ENCODE assay signal across 14 cellular contexts in genomic region chr3:16864610-16865313, GRCh38. TPM values are rescaled to one million over a fixed set of nuclear protein-coding genes. Genes with fewer than 3 reads are reported as not detected.
A peak's percentile ranks its signal among the peaks of the same experiment; 100 is the strongest.
DNase-seq lines count a peak whose midpoint lies in the region; TF ChIP-seq lines count a peak whose summit lies in the region.
"Had no signal": no experiment of that assay in that cellular context is flagged by ENCODE, and none has a peak within 500 bp of the region (broad histone marks: within the 10 kb centered on the region; RNA-seq: fewer than 3 reads in every experiment).

No MANE protein-coding gene starts in this region.

- H3K27ac ChIP-seq in SK-N-SH (ENCODE audit: low read depth in 2 of 2, low read length in 1 of 2) = peak overlapping the region in 1 of 2 experiments; percentile 64; a peak in 2 of 4 replicates
- H3K27ac ChIP-seq in substantia nigra (ENCODE audit: low read depth, low read length, poor library complexity, severe bottlenecking) = no peak overlapping the region
- H3K27ac ChIP-seq: right lobe of liver had no signal

- no peaks in the 10 kb centered on the region for H3K9me2 ChIP-seq in SK-N-SH

- WGBS in SK-N-SH (ENCODE audit: low lambda C conversion rate) = 53% methylated on average over 5 of the region's 5 CpGs

- no peak overlapping the region for H3K4me2 ChIP-seq in SK-N-SH

- 0 out of 2 replicates have a peak, but pooled peaks cover 3% of the 10 kb centered on the region for H3K9me3 ChIP-seq in SK-N-SH
- H3K9me3 ChIP-seq: right lobe of liver had no signal

- CTCF ChIA-PET in SK-N-SH (lab: Yijun Ruan, JAX) = no interaction called here

- no peaks in the 10 kb centered on the region for H3K79me2 ChIP-seq in SK-N-SH (ENCODE audit: insufficient read depth)

- H3K4me3 ChIP-seq in SK-N-SH (ENCODE audit: low read depth in 2 of 2, low read length in 1 of 2) = no peak overlapping the region
- H3K4me3 ChIP-seq in fibroblast of mammary gland (ENCODE audit: control insufficient read depth, low read depth, low read length) = no peak overlapping the region
- H3K4me3 ChIP-seq: right lobe of liver had no signal

- no peak for TF ChIP-seq EP300 in SK-N-SH (IDR thresholded peaks at IDR 0.05; ENCODE audit: borderline replicate concordance in 1 of 2, low read depth in 1 of 2, low read length in 1 of 2)

- H3K27me3 ChIP-seq in SK-N-SH (ENCODE audit: insufficient read depth) = no peaks in the 10 kb centered on the region
- H3K27me3 ChIP-seq: right lobe of liver had no signal

- no peaks in the 10 kb centered on the region for H3K36me3 ChIP-seq in SK-N-SH (replicated peaks in 1 of 2; ENCODE audit: control insufficient read depth in 1 of 2, insufficient read depth in 2 of 2, low read length in 1 of 2)
- H3K36me3 ChIP-seq: right lobe of liver had no signal

- H2AFZ ChIP-seq in SK-N-SH (ENCODE audit: low read depth) = no peak overlapping the region

- POLR2A ChIA-PET in SK-N-SH (lab: Yijun Ruan, JAX) = no interaction called here

- TF ChIP-seq CTCF in SK-N-SH (IDR thresholded peaks at IDR 0.05) = no peak
- no peak for TF ChIP-seq CTCF in fibroblast of mammary gland (conservative IDR thresholded peaks at IDR 0.05; ENCODE audit: control insufficient read depth, insufficient read depth, low read depth, low read length)
- TF ChIP-seq CTCF in GM13977 (IDR thresholded peaks at IDR 0.05; ENCODE audit: extremely low read depth, insufficient read depth, missing control alignments) = no peak

- no peaks in the 10 kb centered on the region for H3K4me1 ChIP-seq in SK-N-SH (ENCODE audit: control insufficient read depth in 1 of 2, insufficient read depth in 2 of 2, low read depth in 1 of 2, low read length in 1 of 2)
- H3K4me1 ChIP-seq: right lobe of liver had no signal

- peak; percentile 71 for DNase-seq in GM03348 (ENCODE audit: low spot score)
- DNase-seq in SK-N-SH = no peak
- DNase-seq in fibroblast of mammary gland (ENCODE audit: low read depth) = peak; percentile 83
- DNase-seq in renal cortical epithelial cell (ENCODE audit: low read depth) = peak; percentile 89
- DNase-seq in GM13977 (ENCODE audit: low spot score) = no peak
- DNase-seq in substantia nigra (lab: John Stamatoyannopoulos, UW) = no peak
- DNase-seq in NCI-H526 (lab: John Stamatoyannopoulos, UW) = no peak
- DNase-seq in cardiac septum (ENCODE audit: low spot score) = no peak
- DNase-seq: COR-L47; naive B cell; OCI-M1; right lobe of liver; stimulated activated naive CD8-positive, alpha-beta T cell treated with anti-CD3 and anti-CD28 coated beads, Interleukin-15, amount 100 ng/mL, for 72 hours; T-helper 2 cell had no signal

- H3K9ac ChIP-seq in SK-N-SH = no peak overlapping the region

- intact Hi-C loops in cardiac septum (cut with DNase I) = no loop called here

- peaks cover 20% of the 10 kb centered on the region for H3F3A ChIP-seq in SK-N-SH (replicated peaks; ENCODE audit: insufficient read depth)

- in situ Hi-C loops in GM13977 (cut with MboI; ENCODE audit: low pct_unique_long_range_greater_than_20kb, low sequenced_read_pairs, unreplicated experiment) = no loop called here

- no peaks in the 10 kb centered on the region for H4K20me1 ChIP-seq in SK-N-SH (ENCODE audit: insufficient read depth)

- TF ChIP-seq RAD21 in SK-N-SH (IDR thresholded peaks at IDR 0.05; ENCODE audit: low read length) = no peak

TF ChIP-seq in SK-N-SH, 30 proteins besides CTCF, POLR2A, EP300 and RAD21:
- TF ChIP-seq NFIC (IDR thresholded peaks at IDR 0.05; ENCODE audit: borderline replicate concordance) (0 out of 2 replicates have a peak, but pooled peaks have one; percentile 15), FOSL2 (IDR thresholded peaks at IDR 0.05; ENCODE audit: borderline replicate concordance, low read depth) (peak; percentile 62; the same call in 1 of the 2 replicates), TCF12 (IDR thresholded peaks at IDR 0.05) (peak; percentile 20; the same call in 1 of the 2 replicates), REST (IDR thresholded peaks at IDR 0.05; ENCODE audit: low read depth, low read length) (no peak), GABPA (IDR thresholded peaks at IDR 0.05; ENCODE audit: low read depth) (no peak), JUND (IDR thresholded peaks at IDR 0.05) (peak; percentile 65; the same call in 1 of the 2 replicates), SMC3 (IDR thresholded peaks at IDR 0.05; ENCODE audit: low read depth, low read length) (no peak), POLR2AphosphoS5 (IDR thresholded peaks at IDR 0.05; ENCODE audit: low read depth, low read length) (no peak), MXI1 (IDR thresholded peaks at IDR 0.05; ENCODE audit: low read depth, low read length) (no peak)
- TF ChIP-seq, protein P1, sequence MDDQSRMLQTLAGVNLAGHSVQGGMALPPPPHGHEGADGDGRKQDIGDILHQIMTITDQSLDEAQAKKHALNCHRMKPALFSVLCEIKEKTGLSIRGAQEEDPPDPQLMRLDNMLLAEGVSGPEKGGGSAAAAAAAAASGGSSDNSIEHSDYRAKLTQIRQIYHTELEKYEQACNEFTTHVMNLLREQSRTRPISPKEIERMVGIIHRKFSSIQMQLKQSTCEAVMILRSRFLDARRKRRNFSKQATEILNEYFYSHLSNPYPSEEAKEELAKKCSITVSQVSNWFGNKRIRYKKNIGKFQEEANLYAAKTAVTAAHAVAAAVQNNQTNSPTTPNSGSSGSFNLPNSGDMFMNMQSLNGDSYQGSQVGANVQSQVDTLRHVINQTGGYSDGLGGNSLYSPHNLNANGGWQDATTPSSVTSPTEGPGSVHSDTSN (IDR thresholded peaks at IDR 0.05) = peak; percentile 31

RNA-seq across cellular contexts. Expression of gene PLCL2, which starts 20.0 kb away (rescaled TPM):
- polyA plus RNA-seq in SK-N-SH (2012; rRNA removed) = 0.85 and 1.1 TPM in 2 replicates
- polyA plus RNA-seq in SK-N-SH (2012; cell fraction: cytosol; rRNA removed) = 1.3 TPM in 2 replicates
- 0.83 and 1.0 TPM in 2 replicates for polyA plus RNA-seq in SK-N-SH (2012; cell fraction: nucleus; rRNA removed)
- 4.8 and 7.3 TPM in 2 replicates for total RNA-seq in renal cortical epithelial cell
- 27.0 TPM for total RNA-seq in cardiac septum

Comparison
In these comparisons a context has a peak if more than half of its experiments do, and no peak if none do; other contexts are left out.
1. DNase-seq: peak in GM03348 (single experiment), fibroblast of mammary gland (single experiment) and renal cortical epithelial cell (single experiment); none in SK-N-SH (single experiment), GM13977 (single experiment), substantia nigra (0 of 49), NCI-H526 (0 of 2) and cardiac septum (single experiment).